1 cellular context compared by ENCODE assay signal in the genomic region with DNA sequence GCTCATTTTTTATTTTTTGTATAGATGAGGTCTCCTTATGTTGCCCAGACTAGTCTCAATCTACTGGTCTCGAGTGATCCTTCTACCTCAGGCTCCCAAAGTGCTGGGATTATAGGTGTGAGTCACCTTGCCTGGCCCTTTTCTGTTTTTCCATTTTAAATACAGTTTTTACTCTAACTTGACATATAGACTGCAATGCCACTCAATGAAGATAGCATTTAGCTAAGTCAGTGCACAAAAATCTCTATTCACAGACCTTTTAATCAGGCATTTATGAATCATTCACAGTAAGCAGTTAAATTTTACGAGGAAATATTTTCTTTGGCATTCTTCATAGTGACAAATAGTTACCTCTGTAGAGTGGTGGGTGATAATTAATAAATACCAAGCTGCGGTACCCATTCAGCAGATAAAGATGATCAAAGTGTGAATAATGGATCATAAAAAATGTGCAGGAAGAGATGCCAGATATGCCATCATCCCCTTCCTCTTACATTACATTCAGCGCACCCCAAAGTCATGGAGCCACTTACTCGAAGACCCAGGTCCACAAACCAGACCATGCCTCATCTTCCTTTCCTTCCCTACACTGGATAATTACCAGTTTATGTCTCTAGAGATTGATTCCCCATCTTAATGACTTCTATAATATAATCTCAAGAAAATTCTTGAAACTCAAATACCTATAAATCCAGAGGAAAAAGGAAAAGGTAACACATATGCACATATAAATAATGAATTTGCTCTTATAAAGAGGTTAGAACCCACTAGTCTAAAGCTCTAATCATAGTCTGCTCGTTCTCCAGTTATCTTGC.
A peak's percentile ranks its signal among the peaks of the same experiment; 100 is the strongest.
TF ChIP-seq lines count a peak whose summit lies in the region.

No MANE protein-coding gene starts in this region.

TF ChIP-seq in SK-N-SH, 30 proteins besides CTCF, POLR2A, EP300 and RAD21 (continued from another document):
- no peak for TF ChIP-seq SMC3 (IDR thresholded peaks at IDR 0.05; ENCODE audit: low read depth, low read length)
- no peak for TF ChIP-seq YY1 (IDR thresholded peaks at IDR 0.05; ENCODE audit: low read depth)
- peak; percentile 95 for TF ChIP-seq FOSL2 (IDR thresholded peaks at IDR 0.05; ENCODE audit: borderline replicate concordance, low read depth)
- TF ChIP-seq JUND (IDR thresholded peaks at IDR 0.05): peak; percentile 91
- TF ChIP-seq SIN3A (IDR thresholded peaks at IDR 0.05; ENCODE audit: borderline replicate concordance, low read depth, low read length): no peak
- TF ChIP-seq, protein P1, sequence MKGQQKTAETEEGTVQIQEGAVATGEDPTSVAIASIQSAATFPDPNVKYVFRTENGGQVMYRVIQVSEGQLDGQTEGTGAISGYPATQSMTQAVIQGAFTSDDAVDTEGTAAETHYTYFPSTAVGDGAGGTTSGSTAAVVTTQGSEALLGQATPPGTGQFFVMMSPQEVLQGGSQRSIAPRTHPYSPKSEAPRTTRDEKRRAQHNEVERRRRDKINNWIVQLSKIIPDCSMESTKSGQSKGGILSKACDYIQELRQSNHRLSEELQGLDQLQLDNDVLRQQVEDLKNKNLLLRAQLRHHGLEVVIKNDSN (IDR thresholded peaks at IDR 0.05; ENCODE audit: borderline replicate concordance, low read depth): no peak
- no peak for TF ChIP-seq TAF1 (IDR thresholded peaks at IDR 0.05; ENCODE audit: borderline replicate concordance, low read depth, low read length)
- TF ChIP-seq RXRA (IDR thresholded peaks at IDR 0.05; ENCODE audit: borderline replicate concordance, low read depth): peak; percentile 66; the same call in 1 of the 2 replicates
- TF ChIP-seq, protein P2, sequence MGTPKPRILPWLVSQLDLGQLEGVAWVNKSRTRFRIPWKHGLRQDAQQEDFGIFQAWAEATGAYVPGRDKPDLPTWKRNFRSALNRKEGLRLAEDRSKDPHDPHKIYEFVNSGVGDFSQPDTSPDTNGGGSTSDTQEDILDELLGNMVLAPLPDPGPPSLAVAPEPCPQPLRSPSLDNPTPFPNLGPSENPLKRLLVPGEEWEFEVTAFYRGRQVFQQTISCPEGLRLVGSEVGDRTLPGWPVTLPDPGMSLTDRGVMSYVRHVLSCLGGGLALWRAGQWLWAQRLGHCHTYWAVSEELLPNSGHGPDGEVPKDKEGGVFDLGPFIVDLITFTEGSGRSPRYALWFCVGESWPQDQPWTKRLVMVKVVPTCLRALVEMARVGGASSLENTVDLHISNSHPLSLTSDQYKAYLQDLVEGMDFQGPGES (IDR thresholded peaks at IDR 0.05; ENCODE audit: low read depth, low read length): no peak
- TF ChIP-seq NFIC (IDR thresholded peaks at IDR 0.05; ENCODE audit: borderline replicate concordance): peak; percentile 86
- no peak for TF ChIP-seq MXI1 (IDR thresholded peaks at IDR 0.05; ENCODE audit: low read depth, low read length)
- TF ChIP-seq, protein P3, sequence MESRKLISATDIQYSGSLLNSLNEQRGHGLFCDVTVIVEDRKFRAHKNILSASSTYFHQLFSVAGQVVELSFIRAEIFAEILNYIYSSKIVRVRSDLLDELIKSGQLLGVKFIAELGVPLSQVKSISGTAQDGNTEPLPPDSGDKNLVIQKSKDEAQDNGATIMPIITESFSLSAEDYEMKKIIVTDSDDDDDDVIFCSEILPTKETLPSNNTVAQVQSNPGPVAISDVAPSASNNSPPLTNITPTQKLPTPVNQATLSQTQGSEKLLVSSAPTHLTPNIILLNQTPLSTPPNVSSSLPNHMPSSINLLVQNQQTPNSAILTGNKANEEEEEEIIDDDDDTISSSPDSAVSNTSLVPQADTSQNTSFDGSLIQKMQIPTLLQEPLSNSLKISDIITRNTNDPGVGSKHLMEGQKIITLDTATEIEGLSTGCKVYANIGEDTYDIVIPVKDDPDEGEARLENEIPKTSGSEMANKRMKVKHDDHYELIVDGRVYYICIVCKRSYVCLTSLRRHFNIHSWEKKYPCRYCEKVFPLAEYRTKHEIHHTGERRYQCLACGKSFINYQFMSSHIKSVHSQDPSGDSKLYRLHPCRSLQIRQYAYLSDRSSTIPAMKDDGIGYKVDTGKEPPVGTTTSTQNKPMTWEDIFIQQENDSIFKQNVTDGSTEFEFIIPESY (IDR thresholded peaks at IDR 0.05; ENCODE audit: borderline replicate concordance, low read depth): peak; percentile 49; the same call in 1 of the 2 replicates
- no peak for TF ChIP-seq EZH2phosphoT487 (IDR thresholded peaks at IDR 0.05; ENCODE audit: borderline replicate concordance, low read depth)
- TF ChIP-seq, protein P4, sequence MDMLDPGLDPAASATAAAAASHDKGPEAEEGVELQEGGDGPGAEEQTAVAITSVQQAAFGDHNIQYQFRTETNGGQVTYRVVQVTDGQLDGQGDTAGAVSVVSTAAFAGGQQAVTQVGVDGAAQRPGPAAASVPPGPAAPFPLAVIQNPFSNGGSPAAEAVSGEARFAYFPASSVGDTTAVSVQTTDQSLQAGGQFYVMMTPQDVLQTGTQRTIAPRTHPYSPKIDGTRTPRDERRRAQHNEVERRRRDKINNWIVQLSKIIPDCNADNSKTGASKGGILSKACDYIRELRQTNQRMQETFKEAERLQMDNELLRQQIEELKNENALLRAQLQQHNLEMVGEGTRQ (IDR thresholded peaks at IDR 0.05; ENCODE audit: borderline replicate concordance, low read depth, low read length): no peak
